Comparison of ENCODE assay signal across 24 cellular contexts in genomic region chr15:71303977-71304376, GRCh38.
"Had no signal": no experiment of that assay in that cellular context is flagged by ENCODE, and none has a peak within 500 bp of the region (broad histone marks: within the 10 kb centered on the region; RNA-seq: fewer than 3 reads in every experiment).

No MANE protein-coding gene starts in this region.

- H3K27me3 ChIP-seq: Peyer's patch had no signal

- H3K9ac ChIP-seq: KMS-11 had no signal

- H3K36me3 ChIP-seq: Peyer's patch had no signal

- ATAC-seq: activated CD8-positive, alpha-beta memory T cell treated with anti-CD3 and anti-CD28 coated beads, Interleukin-2, amount 10 ng/mL, durations not matched to agents 7 days and 5 days had no signal

- H3K4me1 ChIP-seq: Peyer's patch had no signal

- H3K27ac ChIP-seq: KMS-11, RWPE1 had no signal

- H3K4me1 Mint-ChIP-seq: activated B cell treated with CpG ODN at 0.5 μM for 24 hours; activated CD4-positive, alpha-beta T cell treated with anti-CD3 and anti-CD28 coated beads, Interleukin-2, amount 10 ng/mL, durations not matched to agents 24 days and 14 days; activated CD8-positive, alpha-beta memory T cell treated with anti-CD3 and anti-CD28 coated beads, Interleukin-2, amount 10 ng/mL, durations not matched to agents 7 days and 5 days; activated naive CD4-positive, alpha-beta T cell treated with anti-CD3 and anti-CD28 coated beads, Interleukin-2, amount 50 U/mL, for 24 hours had no signal

- H3K9me3 Mint-ChIP-seq: activated B cell treated with CpG ODN at 0.5 μM for 24 hours; activated CD4-positive, alpha-beta T cell treated with anti-CD3 and anti-CD28 coated beads, Interleukin-2, amount 10 ng/mL, durations not matched to agents 24 days and 14 days; activated naive CD4-positive, alpha-beta T cell treated with anti-CD3 and anti-CD28 coated beads, Interleukin-2, amount 50 U/mL, for 24 hours; activated T-cell treated with anti-CD3 and anti-CD28 coated beads, Interleukin-2, amount 50 U/mL, for 24 hours; activated T-helper 1 cell treated with anti-CD3 and anti-CD28 coated beads, Interleukin-12 subunit alpha, Interleukin-12 subunit beta, Interleukin-2, Interleukin-4 antibody, amounts not matched to agents 30 ng/mL and 10 ng/mL and 1 ng/mL, durations not matched to agents 14 hours and 24 hours and 36 hours; T-helper 1 cell treated with Interleukin-12 subunit alpha and Interleukin-12 subunit beta and Interleukin-4 antibody, amounts not matched to agents 30 μg/mL and 1 μg/mL, for 36 hours had no signal

- H3K27ac Mint-ChIP-seq: activated B cell treated with CpG ODN at 0.5 μM for 24 hours; activated CD4-positive, alpha-beta T cell treated with anti-CD3 and anti-CD28 coated beads, Interleukin-2, amount 10 ng/mL, durations not matched to agents 24 days and 14 days; activated CD8-positive, alpha-beta memory T cell treated with anti-CD3 and anti-CD28 coated beads, Interleukin-2, amount 10 ng/mL, durations not matched to agents 7 days and 5 days; activated naive CD4-positive, alpha-beta T cell treated with anti-CD3 and anti-CD28 coated beads, Interleukin-2, amount 50 U/mL, for 24 hours; activated T-cell treated with anti-CD3 and anti-CD28 coated beads, Interleukin-2, amount 50 U/mL, for 24 hours; activated T-helper 1 cell treated with anti-CD3 and anti-CD28 coated beads, Interleukin-12 subunit alpha, Interleukin-12 subunit beta, Interleukin-2, Interleukin-4 antibody, amounts not matched to agents 30 ng/mL and 10 ng/mL and 1 ng/mL, durations not matched to agents 14 hours and 24 hours and 36 hours; T-helper 1 cell treated with Interleukin-12 subunit alpha and Interleukin-12 subunit beta and Interleukin-4 antibody, amounts not matched to agents 30 μg/mL and 1 μg/mL, for 36 hours had no signal

- DNase-seq: activated B cell treated with CpG ODN at 0.5 μM for 24 hours; activated CD4-positive, alpha-beta T cell treated with anti-CD3 and anti-CD28 coated beads for 1 hour; activated CD4-positive, alpha-beta T cell treated with anti-CD3 and anti-CD28 coated beads, Interleukin-2, amount 10 ng/mL, durations not matched to agents 24 days and 14 days; activated CD4-positive, alpha-beta T cell treated with anti-CD3 and anti-CD28 coated beads, Interleukin-2, amount 50 U/mL, for 48 hours; activated CD8-positive, alpha-beta memory T cell treated with anti-CD3 and anti-CD28 coated beads, Interleukin-2, amount 10 ng/mL, durations not matched to agents 7 days and 5 days; activated effector memory CD4-positive, alpha-beta T cell treated with Interleukin-2 at 50 U/mL for 16 hours; activated naive CD4-positive, alpha-beta T cell; activated T-cell treated with anti-CD3 and anti-CD28 coated beads, Interleukin-2, amount 50 U/mL, for 24 hours; amniotic stem cell; central memory CD4-positive, alpha-beta T cell; MM.1S; NCI-H1105; NCI-H1436; NCI-H187; NCI-H2081; NCI-H510A treated with DMSO at 0.1 percent for 48 hours; Peyer's patch; SHP77; T-helper 9 cell had no signal

- H3K4me3 ChIP-seq: Peyer's patch had no signal

- H3K9me3 ChIP-seq: Peyer's patch had no signal

- H3K36me3 Mint-ChIP-seq: activated CD8-positive, alpha-beta memory T cell treated with anti-CD3 and anti-CD28 coated beads, Interleukin-2, amount 10 ng/mL, durations not matched to agents 7 days and 5 days; activated naive CD4-positive, alpha-beta T cell treated with anti-CD3 and anti-CD28 coated beads, Interleukin-2, amount 50 U/mL, for 24 hours had no signal

- H3K4me3 Mint-ChIP-seq: activated B cell treated with CpG ODN at 0.5 μM for 24 hours; activated CD4-positive, alpha-beta T cell treated with anti-CD3 and anti-CD28 coated beads, Interleukin-2, amount 10 ng/mL, durations not matched to agents 24 days and 14 days; activated CD8-positive, alpha-beta memory T cell treated with anti-CD3 and anti-CD28 coated beads, Interleukin-2, amount 10 ng/mL, durations not matched to agents 7 days and 5 days; activated naive CD4-positive, alpha-beta T cell treated with anti-CD3 and anti-CD28 coated beads, Interleukin-2, amount 50 U/mL, for 24 hours; activated T-cell treated with anti-CD3 and anti-CD28 coated beads, Interleukin-2, amount 50 U/mL, for 24 hours; activated T-helper 1 cell treated with anti-CD3 and anti-CD28 coated beads, Interleukin-12 subunit alpha, Interleukin-12 subunit beta, Interleukin-2, Interleukin-4 antibody, amounts not matched to agents 30 ng/mL and 10 ng/mL and 1 ng/mL, durations not matched to agents 14 hours and 24 hours and 36 hours; T-helper 1 cell treated with Interleukin-12 subunit alpha and Interleukin-12 subunit beta and Interleukin-4 antibody, amounts not matched to agents 30 μg/mL and 1 μg/mL, for 36 hours had no signal

- H3K4me2 ChIP-seq: KMS-11 had no signal
